ENCODE assay signal across 8 cellular contexts in genomic region chr16:83954577-83955016, GRCh38. TPM values are rescaled to one million over a fixed set of nuclear protein-coding genes. Genes with fewer than 3 reads are reported as not detected.
DNase-seq lines count a peak whose midpoint lies in the region; ATAC-seq, FAIRE-seq and TF ChIP-seq lines count a peak whose summit lies in the region.

No MANE protein-coding gene starts in this region.

- ATAC-seq in lung (ENCODE audit: insufficient read depth, low FRiP score) = no peak
- no peak for ATAC-seq in HG03439 (IDR thresholded peaks at IDR 0.05; ENCODE audit: unreplicated experiment)
- ATAC-seq in HG03571 (IDR thresholded peaks at IDR 0.05; ENCODE audit: unreplicated experiment) = no peak

- DNase-seq in T-helper 2 cell treated with Interferon-gamma antibody and Interleukin-4, amounts not matched to agents 5 μg/mL and 100 μg/mL, for 36 hours (ENCODE audit: low spot score) = no peak
- DNase-seq in T-helper 2 cell = no peak
- peak; percentile 40 for DNase-seq in choroid plexus epithelial cell (ENCODE audit: low read depth)
- DNase-seq in lung (ENCODE audit: low spot score) = peak; percentile 79
- peak; percentile 56 for DNase-seq in urothelium cell line (ENCODE audit: low spot score)
- DNase-seq in NCI-H1436 treated with DMSO at 0.1 percent for 48 hours (lab: John Stamatoyannopoulos, UW) = no peak

- WGBS in lung, 2 donors = 58 to 63% methylated on average over 9 of the region's 9 CpGs

- peak overlapping the region in 1 of 2 donors; percentile 46 for H3K27ac ChIP-seq in lung (ENCODE audit: low read depth in 1 of 2, low read length in 1 of 2)

- TF ChIP-seq CTCF in choroid plexus epithelial cell (conservative IDR thresholded peaks at IDR 0.05; ENCODE audit: low read depth, low read length) (peak; percentile 2), lung (IDR thresholded peaks at IDR 0.05; ENCODE audit: control extremely low read depth, extremely low read depth) (no peak)

- H3K4me1 Mint-ChIP-seq in T-helper 2 cell treated with Interferon-gamma antibody and Interleukin-4, amounts not matched to agents 5 μg/mL and 100 μg/mL, for 36 hours (ENCODE audit: low read depth) = peaks cover 15% of the 10 kb centered on the region

- no peaks in the 10 kb centered on the region for H3K36me3 Mint-ChIP-seq in T-helper 2 cell treated with Interferon-gamma antibody and Interleukin-4, amounts not matched to agents 5 μg/mL and 100 μg/mL, for 36 hours (ENCODE audit: low read depth)

- FAIRE-seq in urothelium cell line (lab: Jason Lieb, UNC) = no peak

- no peaks in the 10 kb centered on the region for H3K27me3 ChIP-seq in lung (ENCODE audit: control insufficient read depth, insufficient read depth)

- H3K27me3 Mint-ChIP-seq in T-helper 2 cell treated with Interferon-gamma antibody and Interleukin-4, amounts not matched to agents 5 μg/mL and 100 μg/mL, for 36 hours (ENCODE audit: low read depth) = peaks cover 10% of the 10 kb centered on the region

- H3K4me1 ChIP-seq in lung (ENCODE audit: control insufficient read depth in 2 of 2, insufficient read depth in 2 of 2, low read length in 2 of 2) = peaks cover 0 to 15% of the 10 kb centered on the region in 2 donors

- no peaks in the 10 kb centered on the region for H3K9me3 ChIP-seq in lung (ENCODE audit: control insufficient read depth in 2 of 2, insufficient read depth in 1 of 2, low read length in 1 of 2)

- no peak overlapping the region for H3K27ac Mint-ChIP-seq in T-helper 2 cell treated with Interferon-gamma antibody and Interleukin-4, amounts not matched to agents 5 μg/mL and 100 μg/mL, for 36 hours

- H3K4me3 ChIP-seq in choroid plexus epithelial cell (ENCODE audit: low read depth, low read length) (no peak overlapping the region), lung (no peak overlapping the region)

- peak overlapping the region; percentile 83 for H3K4me3 Mint-ChIP-seq in T-helper 2 cell treated with Interferon-gamma antibody and Interleukin-4, amounts not matched to agents 5 μg/mL and 100 μg/mL, for 36 hours

- H3K36me3 ChIP-seq in lung (ENCODE audit: control insufficient read depth in 2 of 2, insufficient read depth in 2 of 2, low read length in 2 of 2) = peaks cover 0 to 14% of the 10 kb centered on the region in 2 donors

- H3K9me3 Mint-ChIP-seq in T-helper 2 cell treated with Interferon-gamma antibody and Interleukin-4, amounts not matched to agents 5 μg/mL and 100 μg/mL, for 36 hours = no peaks in the 10 kb centered on the region

RNA-seq across cellular contexts. Expression of gene OSGIN1, which starts 1.6 kb away (rescaled TPM):
- total RNA-seq in lung = 10 to 100 TPM in 1 of 2 donors, 1 to 10 TPM in 1; 1.5 to 17.0 TPM
- 10 to 100 TPM; 10.7 to 17.9 TPM for polyA plus RNA-seq in lung

RNA-seq across cellular contexts. Expression of gene NECAB2, which starts 13.4 kb away (rescaled TPM):
- under 1 TPM; 0.34 to 0.57 TPM for total RNA-seq in lung
- under 1 TPM; 0.10 to 0.43 TPM for polyA plus RNA-seq in lung

RNA-seq across cellular contexts. Expression of gene MLYCD, which starts 55.7 kb away (rescaled TPM):
- 1 to 10 TPM; 6.0 to 9.1 TPM for total RNA-seq in lung
- polyA plus RNA-seq in lung = 1 to 10 TPM; 2.0 to 3.7 TPM

Comparison
In these comparisons a context has a peak if more than half of its experiments do, and no peak if none do; other contexts are left out.
1. DNase-seq: peak in choroid plexus epithelial cell (single experiment), lung (single experiment) and urothelium cell line (single experiment); none in T-helper 2 cell treated with Interferon-gamma antibody and Interleukin-4, amounts not matched to agents 5 μg/mL and 100 μg/mL, for 36 hours (single experiment), T-helper 2 cell (0 of 5) and NCI-H1436 treated with DMSO at 0.1 percent for 48 hours (single experiment).